9 cellular contexts compared by ENCODE assay signal in genomic region chr2:84273406-84273805, GRCh38.
"Had no signal": no experiment of that assay in that cellular context is flagged by ENCODE, and none has a peak within 500 bp of the region (broad histone marks: within the 10 kb centered on the region; RNA-seq: fewer than 3 reads in every experiment).

No MANE protein-coding gene starts in this region.

- H3K9ac ChIP-seq: KMS-11 had no signal

- FAIRE-seq: H1, H54, HepG2 had no signal

- DNase-seq: H9, HCEC 1CT had no signal

- H3K27ac Mint-ChIP-seq: GM23338, H9, IgD-negative memory B cell had no signal

- H3K4me1 Mint-ChIP-seq: GM23338, IgD-negative memory B cell had no signal

- H3K4me3 ChIP-seq: GM23338 had no signal

- H3K36me3 Mint-ChIP-seq: IgD-negative memory B cell had no signal

- H2AFZ ChIP-seq: GM23338 had no signal

- H3K4me3 Mint-ChIP-seq: GM23338, H9, IgD-negative memory B cell had no signal

- H3K9me3 Mint-ChIP-seq: GM23338, H9 had no signal

- H3K4me2 ChIP-seq: GM23338, KMS-11 had no signal

- H3K27ac ChIP-seq: HL-60, KMS-11 had no signal

- ATAC-seq: GM23338, HepG2 had no signal
